ENCODE assay signal across 9 cellular contexts in the genomic region with DNA sequence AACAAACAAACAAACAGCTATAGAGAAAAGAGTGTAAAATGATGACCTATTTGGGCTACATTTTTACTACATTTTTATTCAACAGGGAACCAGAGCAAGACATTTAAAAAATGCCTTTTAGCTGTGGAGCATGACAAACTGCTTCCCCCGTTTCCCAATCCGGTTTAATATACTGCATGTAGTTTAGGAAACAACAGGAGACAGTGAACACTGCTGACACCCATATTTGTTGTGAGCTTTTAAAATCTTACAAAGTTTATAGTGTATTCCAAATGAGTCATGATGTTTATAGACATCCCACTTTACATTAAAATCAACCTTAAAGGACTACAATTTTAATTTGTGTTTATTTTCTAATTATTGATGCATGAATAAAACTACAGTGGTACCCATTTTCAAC.
"Had no signal": no experiment of that assay in that cellular context is flagged by ENCODE, and none has a peak within 500 bp of the region (broad histone marks: within the 10 kb centered on the region; RNA-seq: fewer than 3 reads in every experiment).

No MANE protein-coding gene starts in this region.

- H3K36me3 ChIP-seq: HAP-1 had no signal

- H2AFZ ChIP-seq: GM23248, GM23338 had no signal

- H3K9ac ChIP-seq: GM23248 had no signal

- ATAC-seq: GM23338, HCT116 had no signal

- H3K27ac ChIP-seq: GM23248 had no signal

- H3K4me3 ChIP-seq: GM23248, GM23338, HAP-1 had no signal

- H3K4me2 ChIP-seq: GM23338 had no signal

- H3K9me3 ChIP-seq: HAP-1 had no signal

- DNase-seq: GM23248, GOT3, H7, H9, HCEC 1CT, HFFc6 had no signal
